ENCODE assay signal across 11 cellular contexts in genomic region chr19:29785955-29786589, GRCh38. TPM values are rescaled to one million over a fixed set of nuclear protein-coding genes. Genes with fewer than 3 reads are reported as not detected.
DNase-seq lines count a peak whose midpoint lies in the region; FAIRE-seq and TF ChIP-seq lines count a peak whose summit lies in the region.
"Had no signal": no experiment of that assay in that cellular context is flagged by ENCODE, and none has a peak within 500 bp of the region (broad histone marks: within the 10 kb centered on the region; RNA-seq: fewer than 3 reads in every experiment).

No MANE protein-coding gene starts in this region.

- H3K27ac Mint-ChIP-seq in nephron progenitor cell (peak overlapping the region; percentile 82), osteocyte (ENCODE audit: unreplicated experiment) (no peak overlapping the region)
- H3K27ac Mint-ChIP-seq: T-helper 1 cell treated with Interleukin-12 subunit alpha and Interleukin-12 subunit beta and Interleukin-4 antibody, amounts not matched to agents 30 μg/mL and 1 μg/mL, for 36 hours had no signal

- no peak for TF ChIP-seq CTCF in nephron progenitor cell (IDR thresholded peaks at IDR 0.05)
- no peak for TF ChIP-seq CTCF in uterus (IDR thresholded peaks at IDR 0.05)
- no peak for TF ChIP-seq CTCF in osteocyte (IDR thresholded peaks at IDR 0.05)

- no peak for FAIRE-seq in H54 (lab: Jason Lieb, UNC)

- H3K27me3 ChIP-seq in uterus, result no peaks in the 10 kb centered on the region
- H3K27me3 ChIP-seq: colonic mucosa had no signal

- H3K4me3 Mint-ChIP-seq in nephron progenitor cell, result no peak overlapping the region
- no peak overlapping the region for H3K4me3 Mint-ChIP-seq in osteocyte (ENCODE audit: unreplicated experiment)
- H3K4me3 Mint-ChIP-seq: T-helper 1 cell treated with Interleukin-12 subunit alpha and Interleukin-12 subunit beta and Interleukin-4 antibody, amounts not matched to agents 30 μg/mL and 1 μg/mL, for 36 hours had no signal

- TF ChIP-seq POLR2A in H54 (IDR thresholded peaks at IDR 0.05; ENCODE audit: low read depth, low read length), result no peak
- no peak for TF ChIP-seq POLR2A in uterus (IDR thresholded peaks at IDR 0.05)

- no peaks in the 10 kb centered on the region for H3K36me3 ChIP-seq in uterus
- H3K36me3 ChIP-seq: colonic mucosa had no signal

- H3K27me3 Mint-ChIP-seq in nephron progenitor cell (ENCODE audit: low read depth, poor library complexity) (peaks cover 12% of the 10 kb centered on the region), osteocyte (ENCODE audit: unreplicated experiment) (no peaks in the 10 kb centered on the region)

- H3K4me1 ChIP-seq in uterus, result no peaks in the 10 kb centered on the region
- H3K4me1 ChIP-seq: colonic mucosa had no signal

- intact Hi-C loops in uterus (cut with DNase I; ENCODE audit: low total_unique reads), result no loop called here

- H3K4me3 ChIP-seq in uterus, result no peak overlapping the region
- H3K4me3 ChIP-seq: colonic mucosa had no signal

- H3K36me3 Mint-ChIP-seq in nephron progenitor cell (ENCODE audit: low read depth) (no peaks in the 10 kb centered on the region), osteocyte (ENCODE audit: unreplicated experiment) (no peaks in the 10 kb centered on the region)

- H3K9me3 Mint-ChIP-seq in nephron progenitor cell (no peaks in the 10 kb centered on the region), osteocyte (ENCODE audit: unreplicated experiment) (no peaks in the 10 kb centered on the region)
- H3K9me3 Mint-ChIP-seq: T-helper 1 cell treated with Interleukin-12 subunit alpha and Interleukin-12 subunit beta and Interleukin-4 antibody, amounts not matched to agents 30 μg/mL and 1 μg/mL, for 36 hours had no signal

- H3K4me1 Mint-ChIP-seq in nephron progenitor cell (peaks cover 43% of the 10 kb centered on the region), osteocyte (ENCODE audit: unreplicated experiment) (no peaks in the 10 kb centered on the region)

- DNase-seq in ELR (ENCODE audit: low read depth), result peak; percentile 11
- peak; percentile 51 for DNase-seq in H54 (ENCODE audit: insufficient read length, low spot score)
- DNase-seq in SK-MEL-5 (ENCODE audit: low read depth, low spot score), result peak; percentile 30
- no peak for DNase-seq in nephron progenitor cell
- DNase-seq in uterus, result no peak
- DNase-seq in midbrain (lab: John Stamatoyannopoulos, UW), result no peak
- DNase-seq in osteocyte (ENCODE audit: extremely low spot score, unreplicated experiment), result no peak
- DNase-seq: colonic mucosa, head of caudate nucleus, NCI-H446 treated with DMSO at 0.1 percent for 48 hours had no signal

- no peaks in the 10 kb centered on the region for H3K9me3 ChIP-seq in uterus
- H3K9me3 ChIP-seq: colonic mucosa had no signal

- H3K27ac ChIP-seq in uterus, result no peak overlapping the region
- H3K27ac ChIP-seq: colonic mucosa had no signal

- in situ Hi-C loops in SK-MEL-5 (cut with HindIII; ENCODE audit: low pct_unique_long_range_greater_than_20kb, low sequenced_read_pairs), result no loop called here

RNA-seq across cellular contexts. Expression of gene CCNE1, which starts 25.7 kb away (rescaled TPM):
- total RNA-seq in SK-MEL-5 (2014; rRNA removed; shearing (Covaris generic)), result 13.8 and 18.3 TPM in 2 replicates
- polyA plus RNA-seq in SK-MEL-5 (2015; cell fraction: cytosol; rRNA removed), result 15.1 and 20.6 TPM in 2 replicates
- 44.0 and 45.6 TPM in 2 replicates for polyA plus RNA-seq in SK-MEL-5 (2015; cell fraction: nucleus; rRNA removed)
- total RNA-seq in uterus (1 to 10 TPM in 1 of 4 donors, under 1 TPM in 1, not detected in 2; 0.70 to 5.5 TPM), osteocyte (3.9 and 4.6 TPM in 2 replicates)

Comparison
In these comparisons a context has a peak if more than half of its experiments do, and no peak if none do; other contexts are left out.
1. DNase-seq: peak in ELR (single experiment), H54 (single experiment) and SK-MEL-5 (single experiment); none in nephron progenitor cell (single experiment), uterus (0 of 2), midbrain (single experiment) and osteocyte (single experiment).